ENCODE assay signal across 32 cellular contexts in the genomic region with DNA sequence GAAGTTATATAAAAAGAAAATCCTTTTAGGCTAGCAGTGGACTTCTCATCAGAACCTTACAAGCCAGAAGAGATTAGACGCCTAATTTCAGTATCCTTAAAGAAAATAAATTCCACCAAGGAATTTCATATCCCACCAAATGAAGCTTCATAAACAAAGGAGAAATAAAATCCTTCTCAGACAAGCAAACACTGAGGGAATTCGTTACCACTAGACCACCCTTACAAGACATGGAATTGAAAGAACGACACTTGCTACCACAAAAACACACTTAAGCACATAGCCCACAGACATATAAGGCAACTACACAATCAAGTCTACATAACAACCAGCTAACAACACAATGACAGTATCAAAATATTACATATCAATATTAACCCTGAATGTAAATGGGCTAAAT.
"Had no signal": no experiment of that assay in that cellular context is flagged by ENCODE, and none has a peak within 500 bp of the region (broad histone marks: within the 10 kb centered on the region; RNA-seq: fewer than 3 reads in every experiment).

No MANE protein-coding gene starts in this region.

- H3K36me3 ChIP-seq: adrenal gland, brain microvascular endothelial cell, breast epithelium had no signal

- H3K9me3 ChIP-seq: adrenal gland had no signal

- FAIRE-seq: astrocyte, TTC549 had no signal

- ATAC-seq: activated CD8-positive, alpha-beta T cell treated with anti-CD3 and anti-CD28 coated beads for 36 hours; activated naive CD4-positive, alpha-beta T cell treated with anti-CD3 and anti-CD28 coated beads, Interleukin-2, amount 50 U/mL, for 72 hours; activated T-cell treated with anti-CD3 and anti-CD28 coated beads, Interleukin-2, amount 50 U/mL, for 4 hours; activated T-cell treated with anti-CD3 and anti-CD28 coated beads, Interleukin-2, amount 50 U/mL, for 72 hours; activated T-helper 17 cell treated with anti-CD3 and anti-CD28 coated beads, Interleukin-2, amount 50 U/mL, for 72 hours; body of pancreas had no signal

- H3K4me3 ChIP-seq: adrenal gland, body of pancreas, breast epithelium had no signal

- H3K27ac ChIP-seq: adrenal gland, body of pancreas, brain microvascular endothelial cell, breast epithelium, VCaP had no signal

- DNase-seq: activated B cell treated with CpG ODN at 0.5 μM for 24 hours; activated CD4-positive, alpha-beta memory T cell treated with anti-CD3 and anti-CD28 coated beads for 36 hours; activated CD4-positive, alpha-beta T cell treated with anti-CD3 and anti-CD28 coated beads for 4 hours; activated CD4-positive, alpha-beta T cell treated with anti-CD3 and anti-CD28 coated beads, Interleukin-2, amount 50 U/mL, for 1 hour; activated CD4-positive, alpha-beta T cell treated with anti-CD3 and anti-CD28 coated beads, Interleukin-2, amount 50 U/mL, for 4 hours; activated CD4-positive, CD25-positive, alpha-beta regulatory T cell treated with anti-CD3 and anti-CD28 coated beads, Interleukin-2, amount 50 U/mL, for 72 hours; activated CD8-positive, alpha-beta memory T cell treated with anti-CD3 and anti-CD28 coated beads, Interleukin-2, amount 50 U/mL, for 4 hours; activated CD8-positive, alpha-beta T cell treated with anti-CD3 and anti-CD28 coated beads for 36 hours; activated effector memory CD4-positive, alpha-beta T cell treated with anti-CD3 and anti-CD28 coated beads, Interleukin-2, amount 50 U/mL, for 16 hours; activated gamma-delta T cell treated with Interleukin-2 at 50 U/mL for 16 hours; activated naive CD4-positive, alpha-beta T cell; activated naive CD4-positive, alpha-beta T cell treated with anti-CD3 and anti-CD28 coated beads for 36 hours; activated naive CD4-positive, alpha-beta T cell treated with anti-CD3 and anti-CD28 coated beads, Interleukin-2, amount 50 U/mL, for 16 hours; activated naive CD8-positive, alpha-beta T cell treated with anti-CD3 and anti-CD28 coated beads for 36 hours; activated T-cell treated with anti-CD3 and anti-CD28 coated beads for 4 hours; activated T-cell treated with anti-CD3 and anti-CD28 coated beads, Interleukin-2, amount 50 U/mL, for 1 hour; activated T-cell treated with anti-CD3 and anti-CD28 coated beads, Interleukin-2, amount 50 U/mL, for 4 hours; activated T-cell treated with anti-CD3 and anti-CD28 coated beads, Interleukin-2, amount 50 U/mL, for 72 hours; adrenal gland; amniotic stem cell; aorta; body of pancreas; brain microvascular endothelial cell; central memory CD4-positive, alpha-beta T cell; T-helper 2 cell; T-helper 9 cell had no signal

- H3K27me3 ChIP-seq: adrenal gland, body of pancreas, brain microvascular endothelial cell, breast epithelium had no signal

- H3K4me1 ChIP-seq: adrenal gland, body of pancreas, breast epithelium had no signal
